ENCODE assay signal across 1 cellular context in genomic region chr7:74023037-74023436, GRCh38.
TF ChIP-seq lines count a peak whose summit lies in the region.

No MANE protein-coding gene starts in this region.

TF ChIP-seq in HepG2, 621 proteins besides CTCF, POLR2A, EP300 and RAD21 (continued from another document):
- TF ChIP-seq ZNF142 (CRISPR knock-in tag; IDR thresholded peaks at IDR 0.05) (no peak), ATF6 (CRISPR knock-in tag; conservative IDR thresholded peaks at IDR 0.05) (no peak), HOXA5 (CRISPR knock-in tag; IDR thresholded peaks at IDR 0.05) (no peak), NFKBIZ (CRISPR knock-in tag; IDR thresholded peaks at IDR 0.05) (no peak), TFDP2 (CRISPR knock-in tag; IDR thresholded peaks at IDR 0.05) (no peak), GPN1 (CRISPR knock-in tag; IDR thresholded peaks at IDR 0.05; ENCODE audit: borderline replicate concordance) (no peak), AGO1 (IDR thresholded peaks at IDR 0.05; ENCODE audit: low read depth, low read length, poor library complexity, severe bottlenecking) (no peak), RFX3 (CRISPR knock-in tag; IDR thresholded peaks at IDR 0.05) (no peak), PAWR (CRISPR knock-in tag; IDR thresholded peaks at IDR 0.05; ENCODE audit: borderline replicate concordance) (no peak), KAT2B (IDR thresholded peaks at IDR 0.05; ENCODE audit: borderline replicate concordance, low read depth, low read length) (no peak), CAMTA2 (CRISPR knock-in tag; IDR thresholded peaks at IDR 0.05; ENCODE audit: borderline replicate concordance) (no peak), TEAD2 (CRISPR knock-in tag; IDR thresholded peaks at IDR 0.05) (no peak), ZNF878 (CRISPR knock-in tag; IDR thresholded peaks at IDR 0.05) (no peak), NONO (IDR thresholded peaks at IDR 0.05) (no peak), NONO (CRISPR knock-in tag; conservative IDR thresholded peaks at IDR 0.05) (no peak), ZBTB21 (CRISPR knock-in tag; IDR thresholded peaks at IDR 0.05) (no peak)
